Comparison of ENCODE assay signal across 16 cellular contexts in the genomic region with DNA sequence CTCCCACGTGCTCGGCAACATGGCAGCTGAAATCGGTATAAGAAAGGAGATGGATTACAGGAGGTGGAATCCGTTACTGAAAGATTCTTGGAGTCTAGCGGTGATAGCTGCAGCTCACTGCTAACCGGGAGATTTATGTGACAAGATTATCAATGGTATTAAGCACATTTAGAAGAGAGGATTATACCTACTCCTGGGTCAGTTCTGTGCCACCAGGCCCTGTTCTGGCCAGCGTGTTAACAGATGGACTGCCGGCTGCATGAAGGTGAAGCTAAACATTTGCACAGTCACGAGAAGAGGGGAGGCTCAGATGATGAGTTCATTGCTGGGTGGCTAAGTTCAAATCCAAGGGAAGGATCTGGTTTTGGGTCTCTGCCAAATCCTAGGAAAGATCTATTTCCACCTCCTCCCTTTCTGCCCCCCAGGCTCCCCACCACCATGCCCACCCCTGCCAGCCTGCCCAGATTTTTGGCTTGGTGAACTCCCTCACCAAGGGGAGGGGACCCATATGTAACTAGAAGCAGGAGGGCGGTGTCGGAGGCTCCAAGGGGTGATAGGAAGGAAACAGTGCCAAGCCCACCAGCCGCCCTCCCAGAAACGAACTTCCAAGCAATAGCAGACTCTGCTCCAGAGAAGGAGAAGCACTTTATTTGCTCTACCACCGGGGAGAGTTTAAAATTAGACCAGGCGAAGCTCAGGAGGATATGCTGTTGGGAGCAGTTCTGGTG.
A peak's percentile ranks its signal among the peaks of the same experiment; 100 is the strongest.
DNase-seq lines count a peak whose midpoint lies in the region; ATAC-seq and TF ChIP-seq lines count a peak whose summit lies in the region.
"Had no signal": no experiment of that assay in that cellular context is flagged by ENCODE, and none has a peak within 500 bp of the region (broad histone marks: within the 10 kb centered on the region; RNA-seq: fewer than 3 reads in every experiment).

No MANE protein-coding gene starts in this region.

- intact Hi-C loops in esophagus muscularis mucosa (cut with DNase I) = no loop called here
- intact Hi-C loops in gastrocnemius medialis (cut with DNase I; ENCODE audit: low total_unique reads) = loop anchor here (2.0 kb wide), 1 partner anchor 21 kb away; no protein-coding TSS in a partner anchor
- intact Hi-C loops in breast epithelium (cut with DNase I; ENCODE audit: low total_unique reads) = no loop called here

- TF ChIP-seq EP300 in esophagus muscularis mucosa (IDR thresholded peaks at IDR 0.05) = no peak

- CTCF ChIA-PET in activated naive CD4-positive, alpha-beta T cell treated with anti-CD3 and anti-CD28 coated beads, Interleukin-2, amount 10 ng/mL, durations not matched to agents 7 days and 5 days (lab: Charles Lee) = no interaction called here

- WGBS in esophagus muscularis mucosa = 70% methylated on average over 15 of the region's 15 CpGs

- H3K27me3 ChIP-seq in esophagus muscularis mucosa (no peaks in the 10 kb centered on the region), gastrocnemius medialis (no peaks in the 10 kb centered on the region), breast epithelium (no peaks in the 10 kb centered on the region)

- H3K4me3 ChIP-seq in esophagus muscularis mucosa (no peak overlapping the region), gastrocnemius medialis (no peak overlapping the region), breast epithelium (no peak overlapping the region)

- H3K27ac Mint-ChIP-seq in activated naive CD4-positive, alpha-beta T cell treated with anti-CD3 and anti-CD28 coated beads, Interleukin-2, amount 10 ng/mL, durations not matched to agents 7 days and 5 days = no peak overlapping the region
- H3K27ac Mint-ChIP-seq: activated CD8-positive, alpha-beta T cell treated with anti-CD3 and anti-CD28 coated beads for 36 hours; activated T-helper 17 cell treated with anti-CD3 and anti-CD28 coated beads, Interleukin-2, amount 50 U/mL, for 72 hours had no signal

- TF ChIP-seq CTCF in esophagus muscularis mucosa (IDR thresholded peaks at IDR 0.05) = no peak
- TF ChIP-seq CTCF in gastrocnemius medialis (IDR thresholded peaks at IDR 0.05 in 4 of 5, conservative IDR thresholded peaks at IDR 0.05 in 1 of 5) = no peak
- no peak for TF ChIP-seq CTCF in breast epithelium (IDR thresholded peaks at IDR 0.05)

- in situ Hi-C loops in G401 (cut with HindIII; ENCODE audit: low sequenced_read_pairs) (no loop called here), gastrocnemius medialis (cut with MboI; ENCODE audit: low sequenced_read_pairs in 4 of 4) (no loop called here)

- DNase-seq in G401 (ENCODE audit: low spot score) (peak; percentile 8), NCI-H524 (lab: John Stamatoyannopoulos, UW) (peak; percentile 98), esophagus muscularis mucosa (ENCODE audit: extremely low spot score) (no peak), gastrocnemius medialis (no peak), breast epithelium (ENCODE audit: low spot score in 2 of 2) (no peak)
- no peak for DNase-seq in effector CD4-positive, alpha-beta T cell
- DNase-seq in activated naive CD4-positive, alpha-beta T cell treated with anti-CD3 and anti-CD28 coated beads, Interleukin-2, amount 10 ng/mL, durations not matched to agents 7 days and 5 days = no peak
- DNase-seq: activated CD8-positive, alpha-beta T cell treated with anti-CD3 and anti-CD28 coated beads for 36 hours; DND-41; foreskin fibroblast; HCEC 1CT; stimulated activated naive CD4-positive, alpha-beta T cell treated with Interleukin-2 at 50 U/mL for 16 hours had no signal

- no peak for ATAC-seq in gastrocnemius medialis
- ATAC-seq in GM21423 (IDR thresholded peaks at IDR 0.05; ENCODE audit: unreplicated experiment) = no peak
- ATAC-seq: activated CD8-positive, alpha-beta T cell treated with anti-CD3 and anti-CD28 coated beads for 36 hours; activated T-helper 17 cell treated with anti-CD3 and anti-CD28 coated beads, Interleukin-2, amount 50 U/mL, for 72 hours had no signal

- H3K9me3 ChIP-seq in esophagus muscularis mucosa (no peaks in the 10 kb centered on the region), gastrocnemius medialis (no peaks in the 10 kb centered on the region), breast epithelium (no peaks in the 10 kb centered on the region)
- H3K9me3 ChIP-seq: neutrophil had no signal

- H3K27ac ChIP-seq in esophagus muscularis mucosa (replicated peaks in 1 of 4) (peak overlapping the region; percentile 77 to 99 (median 82)), gastrocnemius medialis (peak overlapping the region; percentile 73 to 93 (median 86)), breast epithelium (no peak overlapping the region)
- H3K27ac ChIP-seq: HL-60, neutrophil had no signal

- H3K4me1 ChIP-seq in esophagus muscularis mucosa (peaks cover 12 to 67% (median 58%) of the 10 kb centered on the region in 4 donors), gastrocnemius medialis (peaks cover 24 to 60% of the 10 kb centered on the region in 2 donors), breast epithelium (no peaks in the 10 kb centered on the region)

- H3K4me3 Mint-ChIP-seq in activated naive CD4-positive, alpha-beta T cell treated with anti-CD3 and anti-CD28 coated beads, Interleukin-2, amount 10 ng/mL, durations not matched to agents 7 days and 5 days = no peak overlapping the region
- H3K4me3 Mint-ChIP-seq: activated CD8-positive, alpha-beta T cell treated with anti-CD3 and anti-CD28 coated beads for 36 hours; activated T-helper 17 cell treated with anti-CD3 and anti-CD28 coated beads, Interleukin-2, amount 50 U/mL, for 72 hours had no signal

- H3K36me3 ChIP-seq in esophagus muscularis mucosa (no peaks in the 10 kb centered on the region), gastrocnemius medialis (no peaks in the 10 kb centered on the region), breast epithelium (no peaks in the 10 kb centered on the region)
- H3K36me3 ChIP-seq: neutrophil had no signal

- H3K9me3 Mint-ChIP-seq in activated naive CD4-positive, alpha-beta T cell treated with anti-CD3 and anti-CD28 coated beads, Interleukin-2, amount 10 ng/mL, durations not matched to agents 7 days and 5 days = no peaks in the 10 kb centered on the region
- H3K9me3 Mint-ChIP-seq: activated CD8-positive, alpha-beta T cell treated with anti-CD3 and anti-CD28 coated beads for 36 hours; activated T-helper 17 cell treated with anti-CD3 and anti-CD28 coated beads, Interleukin-2, amount 50 U/mL, for 72 hours had no signal

- H3K36me3 Mint-ChIP-seq in activated naive CD4-positive, alpha-beta T cell treated with anti-CD3 and anti-CD28 coated beads, Interleukin-2, amount 10 ng/mL, durations not matched to agents 7 days and 5 days = no peaks in the 10 kb centered on the region

- H3K4me1 Mint-ChIP-seq in activated naive CD4-positive, alpha-beta T cell treated with anti-CD3 and anti-CD28 coated beads, Interleukin-2, amount 10 ng/mL, durations not matched to agents 7 days and 5 days = no peaks in the 10 kb centered on the region
- H3K4me1 Mint-ChIP-seq: activated T-helper 17 cell treated with anti-CD3 and anti-CD28 coated beads, Interleukin-2, amount 50 U/mL, for 72 hours had no signal

- TF ChIP-seq POLR2A in esophagus muscularis mucosa (IDR thresholded peaks at IDR 0.05; ENCODE audit: low read depth) (no peak), gastrocnemius medialis (IDR thresholded peaks at IDR 0.05) (no peak), breast epithelium (IDR thresholded peaks at IDR 0.05) (no peak)

- H3K27me3 Mint-ChIP-seq in activated naive CD4-positive, alpha-beta T cell treated with anti-CD3 and anti-CD28 coated beads, Interleukin-2, amount 10 ng/mL, durations not matched to agents 7 days and 5 days = peaks cover 4% of the 10 kb centered on the region
- H3K27me3 Mint-ChIP-seq: activated CD8-positive, alpha-beta T cell treated with anti-CD3 and anti-CD28 coated beads for 36 hours; activated T-helper 17 cell treated with anti-CD3 and anti-CD28 coated beads, Interleukin-2, amount 50 U/mL, for 72 hours had no signal

Comparison
In these comparisons a context has a peak if more than half of its experiments do, and no peak if none do; other contexts are left out.
1. DNase-seq: peak in G401 (single experiment) and NCI-H524 (2 of 2); none in esophagus muscularis mucosa (single experiment), gastrocnemius medialis (0 of 2), effector CD4-positive, alpha-beta T cell (single experiment), breast epithelium (0 of 2) and activated naive CD4-positive, alpha-beta T cell treated with anti-CD3 and anti-CD28 coated beads, Interleukin-2, amount 10 ng/mL, durations not matched to agents 7 days and 5 days (single experiment).
2. H3K27ac ChIP-seq: peak in esophagus muscularis mucosa (4 of 4) and gastrocnemius medialis (4 of 4); none in breast epithelium (0 of 2).